Comparison of ENCODE assay signal across 8 cellular contexts in genomic region chr3:39107056-39107873, GRCh38. TPM values are rescaled to one million over a fixed set of nuclear protein-coding genes. Genes with fewer than 3 reads are reported as not detected.
A peak's percentile ranks its signal among the peaks of the same experiment; 100 is the strongest.
DNase-seq lines count a peak whose midpoint lies in the region; ATAC-seq and TF ChIP-seq lines count a peak whose summit lies in the region.

Gene GORASP1, minus strand, starts transcription at chr3:39107627. Its CDS starts 86 bp downstream, at chr3:39107541.
Gene TTC21A, plus strand, starts transcription at chr3:39107680. Its CDS starts 158 bp downstream, at chr3:39107838.

- TF ChIP-seq CTCF in ovary (IDR thresholded peaks at IDR 0.05) = peak in 2 of 3 donors; percentile 16 to 24
- TF ChIP-seq CTCF in tibial nerve (IDR thresholded peaks at IDR 0.05) = peak in 2 of 5 experiments; percentile 15 to 26

- H3K36me3 Mint-ChIP-seq in activated naive CD8-positive, alpha-beta T cell treated with anti-CD3 and anti-CD28 coated beads, Interleukin-2, amount 50 U/mL, for 24 hours (ENCODE audit: low read depth) = no peaks in the 10 kb centered on the region

- TF ChIP-seq EP300 in ovary (IDR thresholded peaks at IDR 0.05) (no peak), tibial nerve (IDR thresholded peaks at IDR 0.05) (peak; percentile 60 to 90)

- intact Hi-C loops in Right ventricle myocardium superior (cut with DNase I) = no loop called here
- intact Hi-C loops in ovary (cut with DNase I) = loop anchor here in 1 of 4 donors (5.0 kb wide), 2 partner anchors 40 to 75 kb away; no protein-coding TSS in a partner anchor

- H3K27me3 Mint-ChIP-seq in activated naive CD8-positive, alpha-beta T cell treated with anti-CD3 and anti-CD28 coated beads, Interleukin-2, amount 50 U/mL, for 24 hours = no peaks in the 10 kb centered on the region

- WGBS in ovary, 3 donors = 0% methylated on average over 65 to 97 of the region's 97 CpGs
- 0 to 1% methylated on average over 14 to 16 of the region's 97 CpGs for WGBS in tibial nerve, 2 donors

- in situ Hi-C loops in G401 (cut with HindIII; ENCODE audit: low sequenced_read_pairs) = loop anchor here (25.0 kb wide), 1 partner anchor 180 kb away; the partner anchor contains the start of gene CX3CR1

- peak; percentile 93 for DNase-seq in G401 (ENCODE audit: low spot score)
- DNase-seq in H4 (ENCODE audit: low spot score) = peak; percentile 62
- peak; percentile 84 for DNase-seq in M059J (ENCODE audit: low read depth)
- DNase-seq in activated naive CD8-positive, alpha-beta T cell treated with anti-CD3 and anti-CD28 coated beads, Interleukin-2, amount 50 U/mL, for 24 hours = peak; percentile 62
- peak; percentile 94 for DNase-seq in Right ventricle myocardium superior
- peak; percentile 86 to 92 (median 90) for DNase-seq in ovary
- peak; percentile 78 to 82 for DNase-seq in tibial nerve (ENCODE audit: low spot score in 2 of 2)

- H3K9me3 Mint-ChIP-seq in activated naive CD8-positive, alpha-beta T cell treated with anti-CD3 and anti-CD28 coated beads, Interleukin-2, amount 50 U/mL, for 24 hours = no peaks in the 10 kb centered on the region

- H3K27me3 ChIP-seq in ovary (no peaks in the 10 kb centered on the region), tibial nerve (no peaks in the 10 kb centered on the region)

- peaks cover 40% of the 10 kb centered on the region for H3K4me1 Mint-ChIP-seq in activated naive CD8-positive, alpha-beta T cell treated with anti-CD3 and anti-CD28 coated beads, Interleukin-2, amount 50 U/mL, for 24 hours

- H3K36me3 ChIP-seq in ovary = no peaks in the 10 kb centered on the region
- peaks cover 0 to 30% (median 0%) of the 10 kb centered on the region in 3 donors for H3K36me3 ChIP-seq in tibial nerve

- H3K4me1 ChIP-seq in ovary (ENCODE audit: insufficient read depth) (peaks cover 4% of the 10 kb centered on the region), tibial nerve (peaks cover 0 to 55% (median 28%) of the 10 kb centered on the region in 4 donors)

- peak within 1 kb of the TSS; percentile 76 for H3K27ac Mint-ChIP-seq in activated naive CD8-positive, alpha-beta T cell treated with anti-CD3 and anti-CD28 coated beads, Interleukin-2, amount 50 U/mL, for 24 hours

- H3K4me3 Mint-ChIP-seq in activated naive CD8-positive, alpha-beta T cell treated with anti-CD3 and anti-CD28 coated beads, Interleukin-2, amount 50 U/mL, for 24 hours = peak within 1 kb of the TSS; percentile 90

- peak; percentile 87 for TF ChIP-seq POLR2A in ovary (IDR thresholded peaks at IDR 0.05)
- TF ChIP-seq POLR2A in tibial nerve (IDR thresholded peaks at IDR 0.05) = peak; percentile 39 to 76

- H3K27ac ChIP-seq in ovary (peak within 1 kb of the TSS; percentile 88 to 96), tibial nerve (peak within 1 kb of the TSS; percentile 80 to 99 (median 96))

- H3K9me3 ChIP-seq in ovary (no peaks in the 10 kb centered on the region), tibial nerve (no peaks in the 10 kb centered on the region)

- ATAC-seq in SK-N-SH treated with all-trans-retinoic acid at 6 μM for 48 hours (peak; percentile 86), Right ventricle myocardium superior (ENCODE audit: poor library complexity) (peak; percentile 95)
- ATAC-seq in activated naive CD8-positive, alpha-beta T cell treated with anti-CD3 and anti-CD28 coated beads, Interleukin-2, amount 50 U/mL, for 24 hours = peak; percentile 66

- H3K4me3 ChIP-seq in ovary (peak within 1 kb of the TSS; percentile 88), tibial nerve (peak within 1 kb of the TSS; percentile 64 to 91 (median 84))

TF ChIP-seq in SK-N-SH treated with all-trans-retinoic acid at 6 μM for 48 hours, 23 proteins besides CTCF, POLR2A, EP300 and RAD21:
- TF ChIP-seq TSHZ2 (CRISPR knock-in tag; IDR thresholded peaks at IDR 0.05) (0 out of 2 replicates have a peak, but pooled peaks have one; percentile 43), RARB (CRISPR knock-in tag; IDR thresholded peaks at IDR 0.05) (no peak), ZNF70 (CRISPR knock-in tag; IDR thresholded peaks at IDR 0.05) (no peak), TOX (CRISPR knock-in tag; IDR thresholded peaks at IDR 0.05; ENCODE audit: borderline replicate concordance) (no peak)

RNA-seq across cellular contexts. Expression of gene GORASP1, which starts in this region (rescaled TPM):
- total RNA-seq in G401 (2014; rRNA removed; shearing (Covaris generic)) = 28.2 and 37.3 TPM in 2 replicates
- total RNA-seq in H4 (2014; rRNA removed; shearing (Covaris generic)) = 12.3 and 24.4 TPM in 2 replicates
- 18.7 and 34.8 TPM in 2 replicates for total RNA-seq in M059J (2014; rRNA removed; shearing (Covaris generic))
- total RNA-seq in Right ventricle myocardium superior = 48.4 TPM
- 10 to 100 TPM; 38.0 to 54.5 (median 47.8) TPM for total RNA-seq in ovary
- polyA plus RNA-seq in ovary = 10 to 100 TPM; 31.4 to 32.5 TPM
- 10 to 100 TPM; 45.8 to 72.9 (median 61.9) TPM for total RNA-seq in tibial nerve

RNA-seq across cellular contexts. Expression of gene TTC21A, which starts in this region (rescaled TPM):
- total RNA-seq in G401 (2014; rRNA removed; shearing (Covaris generic)) = 1.2 and 4.8 TPM in 2 replicates
- total RNA-seq in H4 (2014; rRNA removed; shearing (Covaris generic)) = 0.25 and 0.35 TPM in 2 replicates
- 0.10 and 1.4 TPM in 2 replicates for total RNA-seq in M059J (2014; rRNA removed; shearing (Covaris generic))
- total RNA-seq in Right ventricle myocardium superior (2.0 TPM), ovary (10 to 100 TPM in 3 of 7 donors, 1 to 10 TPM in 4; 4.8 to 21.4 (median 9.1) TPM), tibial nerve (10 to 100 TPM; 11.5 to 21.6 (median 12.8) TPM)
- 1 to 10 TPM; 4.2 to 4.8 TPM for polyA plus RNA-seq in ovary

Comparison
In these comparisons a context has a peak if more than half of its experiments do, and no peak if none do; other contexts are left out.
1. Peak in every context shown above with its lines: DNase-seq, ATAC-seq, H3K4me3 ChIP-seq and H3K27ac ChIP-seq.